ENCODE assay signal across 1 cellular context in the genomic region with DNA sequence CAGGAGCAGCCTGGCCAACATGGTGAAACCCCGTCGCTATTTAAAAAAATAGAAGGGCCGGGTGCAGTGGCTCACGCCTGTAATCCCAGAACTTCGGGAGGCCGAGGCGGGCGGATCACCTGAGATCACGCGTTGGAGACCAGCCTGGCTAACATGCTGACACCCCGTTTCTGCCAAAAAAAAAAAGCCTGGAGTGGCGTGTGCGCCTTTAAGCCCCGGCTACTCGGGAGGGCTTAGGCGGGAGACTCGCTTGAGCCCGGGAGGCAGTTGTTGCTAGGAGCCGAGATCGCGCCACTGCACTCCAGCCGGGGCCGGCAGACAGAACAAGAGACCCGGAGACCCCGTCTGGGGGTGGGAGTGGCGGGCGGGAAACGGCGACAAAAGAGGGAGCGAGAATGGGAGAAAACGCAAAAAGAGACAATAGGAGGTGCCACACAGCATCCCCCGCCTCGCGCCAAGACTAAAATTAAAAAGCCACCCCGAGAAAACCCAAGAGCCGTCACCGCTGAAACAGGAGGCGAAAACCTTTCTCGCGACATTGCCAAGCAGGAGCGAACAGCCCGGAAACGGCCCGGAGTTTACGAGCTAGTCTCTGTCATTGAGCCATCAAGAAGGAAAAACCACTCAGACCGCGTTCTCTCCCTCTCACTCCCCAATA.
TF ChIP-seq lines count a peak whose summit lies in the region.
"Not testable (repeated sequence)": the region's sequence is repeated elsewhere in the genome, so short reads cannot be mapped to it uniquely, and the experiment has no call there.

No MANE protein-coding gene starts in this region.

TF ChIP-seq in K562, 482 proteins besides CTCF, POLR2A, EP300 and RAD21 (continued from another document and continues in another):
- TF ChIP-seq, protein P1, sequence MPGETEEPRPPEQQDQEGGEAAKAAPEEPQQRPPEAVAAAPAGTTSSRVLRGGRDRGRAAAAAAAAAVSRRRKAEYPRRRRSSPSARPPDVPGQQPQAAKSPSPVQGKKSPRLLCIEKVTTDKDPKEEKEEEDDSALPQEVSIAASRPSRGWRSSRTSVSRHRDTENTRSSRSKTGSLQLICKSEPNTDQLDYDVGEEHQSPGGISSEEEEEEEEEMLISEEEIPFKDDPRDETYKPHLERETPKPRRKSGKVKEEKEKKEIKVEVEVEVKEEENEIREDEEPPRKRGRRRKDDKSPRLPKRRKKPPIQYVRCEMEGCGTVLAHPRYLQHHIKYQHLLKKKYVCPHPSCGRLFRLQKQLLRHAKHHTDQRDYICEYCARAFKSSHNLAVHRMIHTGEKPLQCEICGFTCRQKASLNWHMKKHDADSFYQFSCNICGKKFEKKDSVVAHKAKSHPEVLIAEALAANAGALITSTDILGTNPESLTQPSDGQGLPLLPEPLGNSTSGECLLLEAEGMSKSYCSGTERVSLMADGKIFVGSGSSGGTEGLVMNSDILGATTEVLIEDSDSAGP (CRISPR knock-in tag; IDR thresholded peaks at IDR 0.05) = peak; percentile 83; the same call in 1 of the 2 replicates
- TF ChIP-seq MTA3 (IDR thresholded peaks at IDR 0.05; ENCODE audit: borderline replicate concordance) = 0 out of 2 replicates have a peak, but pooled peaks have one; percentile 39
- peak; percentile 64; the same call in 1 of the 2 replicates for TF ChIP-seq DMBX1 (CRISPR knock-in tag; IDR thresholded peaks at IDR 0.05; ENCODE audit: borderline replicate concordance)
- TF ChIP-seq, protein P2, sequence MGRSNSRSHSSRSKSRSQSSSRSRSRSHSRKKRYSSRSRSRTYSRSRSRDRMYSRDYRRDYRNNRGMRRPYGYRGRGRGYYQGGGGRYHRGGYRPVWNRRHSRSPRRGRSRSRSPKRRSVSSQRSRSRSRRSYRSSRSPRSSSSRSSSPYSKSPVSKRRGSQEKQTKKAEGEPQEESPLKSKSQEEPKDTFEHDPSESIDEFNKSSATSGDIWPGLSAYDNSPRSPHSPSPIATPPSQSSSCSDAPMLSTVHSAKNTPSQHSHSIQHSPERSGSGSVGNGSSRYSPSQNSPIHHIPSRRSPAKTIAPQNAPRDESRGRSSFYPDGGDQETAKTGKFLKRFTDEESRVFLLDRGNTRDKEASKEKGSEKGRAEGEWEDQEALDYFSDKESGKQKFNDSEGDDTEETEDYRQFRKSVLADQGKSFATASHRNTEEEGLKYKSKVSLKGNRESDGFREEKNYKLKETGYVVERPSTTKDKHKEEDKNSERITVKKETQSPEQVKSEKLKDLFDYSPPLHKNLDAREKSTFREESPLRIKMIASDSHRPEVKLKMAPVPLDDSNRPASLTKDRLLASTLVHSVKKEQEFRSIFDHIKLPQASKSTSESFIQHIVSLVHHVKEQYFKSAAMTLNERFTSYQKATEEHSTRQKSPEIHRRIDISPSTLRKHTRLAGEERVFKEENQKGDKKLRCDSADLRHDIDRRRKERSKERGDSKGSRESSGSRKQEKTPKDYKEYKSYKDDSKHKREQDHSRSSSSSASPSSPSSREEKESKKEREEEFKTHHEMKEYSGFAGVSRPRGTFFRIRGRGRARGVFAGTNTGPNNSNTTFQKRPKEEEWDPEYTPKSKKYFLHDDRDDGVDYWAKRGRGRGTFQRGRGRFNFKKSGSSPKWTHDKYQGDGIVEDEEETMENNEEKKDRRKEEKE (IDR thresholded peaks at IDR 0.05; ENCODE audit: borderline replicate concordance in 1 of 2, control insufficient read depth in 1 of 2, low read depth in 2 of 2, low read length in 1 of 2) = peak; percentile 54 to 68; a peak in 3 of 4 replicates
- TF ChIP-seq NFIC (IDR thresholded peaks at IDR 0.05) = peak; percentile 84
- TF ChIP-seq ERF (CRISPR knock-in tag; IDR thresholded peaks at IDR 0.05) = peak; percentile 99
- peak; percentile 90 for TF ChIP-seq PTBP1 (IDR thresholded peaks at IDR 0.05; ENCODE audit: low read depth, low read length)
- TF ChIP-seq, protein P3, sequence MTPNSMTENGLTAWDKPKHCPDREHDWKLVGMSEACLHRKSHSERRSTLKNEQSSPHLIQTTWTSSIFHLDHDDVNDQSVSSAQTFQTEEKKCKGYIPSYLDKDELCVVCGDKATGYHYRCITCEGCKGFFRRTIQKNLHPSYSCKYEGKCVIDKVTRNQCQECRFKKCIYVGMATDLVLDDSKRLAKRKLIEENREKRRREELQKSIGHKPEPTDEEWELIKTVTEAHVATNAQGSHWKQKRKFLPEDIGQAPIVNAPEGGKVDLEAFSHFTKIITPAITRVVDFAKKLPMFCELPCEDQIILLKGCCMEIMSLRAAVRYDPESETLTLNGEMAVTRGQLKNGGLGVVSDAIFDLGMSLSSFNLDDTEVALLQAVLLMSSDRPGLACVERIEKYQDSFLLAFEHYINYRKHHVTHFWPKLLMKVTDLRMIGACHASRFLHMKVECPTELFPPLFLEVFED (CRISPR knock-in tag; conservative IDR thresholded peaks at IDR 0.05) = peak; percentile 100
- peak; percentile 40; the same call in 1 of the 2 replicates for TF ChIP-seq EP400 (IDR thresholded peaks at IDR 0.05)
- TF ChIP-seq ZBTB8A (IDR thresholded peaks at IDR 0.05; ENCODE audit: partially characterized antibody) = peak; percentile 39
- TF ChIP-seq ZNF583 (CRISPR knock-in tag; IDR thresholded peaks at IDR 0.05) = peak; percentile 85
- peak; percentile 62; the same call in 1 of the 2 replicates for TF ChIP-seq ZNF239 (CRISPR knock-in tag; IDR thresholded peaks at IDR 0.05)
- TF ChIP-seq, protein P4, sequence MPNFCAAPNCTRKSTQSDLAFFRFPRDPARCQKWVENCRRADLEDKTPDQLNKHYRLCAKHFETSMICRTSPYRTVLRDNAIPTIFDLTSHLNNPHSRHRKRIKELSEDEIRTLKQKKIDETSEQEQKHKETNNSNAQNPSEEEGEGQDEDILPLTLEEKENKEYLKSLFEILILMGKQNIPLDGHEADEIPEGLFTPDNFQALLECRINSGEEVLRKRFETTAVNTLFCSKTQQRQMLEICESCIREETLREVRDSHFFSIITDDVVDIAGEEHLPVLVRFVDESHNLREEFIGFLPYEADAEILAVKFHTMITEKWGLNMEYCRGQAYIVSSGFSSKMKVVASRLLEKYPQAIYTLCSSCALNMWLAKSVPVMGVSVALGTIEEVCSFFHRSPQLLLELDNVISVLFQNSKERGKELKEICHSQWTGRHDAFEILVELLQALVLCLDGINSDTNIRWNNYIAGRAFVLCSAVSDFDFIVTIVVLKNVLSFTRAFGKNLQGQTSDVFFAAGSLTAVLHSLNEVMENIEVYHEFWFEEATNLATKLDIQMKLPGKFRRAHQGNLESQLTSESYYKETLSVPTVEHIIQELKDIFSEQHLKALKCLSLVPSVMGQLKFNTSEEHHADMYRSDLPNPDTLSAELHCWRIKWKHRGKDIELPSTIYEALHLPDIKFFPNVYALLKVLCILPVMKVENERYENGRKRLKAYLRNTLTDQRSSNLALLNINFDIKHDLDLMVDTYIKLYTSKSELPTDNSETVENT (CRISPR knock-in tag; IDR thresholded peaks at IDR 0.05) = peak; percentile 98
- peak in 1 of 2 experiments; percentile 25; a peak in 1 of 4 replicates for TF ChIP-seq KDM1A (IDR thresholded peaks at IDR 0.05)
- TF ChIP-seq ILF3 (IDR thresholded peaks at IDR 0.05; ENCODE audit: borderline replicate concordance) = peak; percentile 100
- TF ChIP-seq, protein P5, sequence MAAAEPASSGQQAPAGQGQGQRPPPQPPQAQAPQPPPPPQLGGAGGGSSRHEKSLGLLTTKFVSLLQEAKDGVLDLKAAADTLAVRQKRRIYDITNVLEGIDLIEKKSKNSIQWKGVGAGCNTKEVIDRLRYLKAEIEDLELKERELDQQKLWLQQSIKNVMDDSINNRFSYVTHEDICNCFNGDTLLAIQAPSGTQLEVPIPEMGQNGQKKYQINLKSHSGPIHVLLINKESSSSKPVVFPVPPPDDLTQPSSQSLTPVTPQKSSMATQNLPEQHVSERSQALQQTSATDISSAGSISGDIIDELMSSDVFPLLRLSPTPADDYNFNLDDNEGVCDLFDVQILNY (CRISPR knock-in tag; IDR thresholded peaks at IDR 0.05) = peak; percentile 68; the same call in 1 of the 2 replicates
- TF ChIP-seq HMG20B (CRISPR knock-in tag; IDR thresholded peaks at IDR 0.05) = peak; percentile 94
- peak; percentile 96 for TF ChIP-seq ZNF696 (CRISPR knock-in tag; conservative IDR thresholded peaks at IDR 0.05)
- 0 out of 2 replicates have a peak, but pooled peaks have one; percentile 45 for TF ChIP-seq BCOR (IDR thresholded peaks at IDR 0.05)
- TF ChIP-seq ZFP1 (CRISPR knock-in tag; IDR thresholded peaks at IDR 0.05) = peak; percentile 87
- TF ChIP-seq BCL6 (CRISPR knock-in tag; IDR thresholded peaks at IDR 0.05) = peak; percentile 92
- peak; percentile 100 for TF ChIP-seq NUFIP1 (IDR thresholded peaks at IDR 0.05; ENCODE audit: partially characterized antibody)
- TF ChIP-seq THRAP3 (IDR thresholded peaks at IDR 0.05; ENCODE audit: borderline replicate concordance) = peak; percentile 99
- TF ChIP-seq SMAD3 (CRISPR knock-in tag; conservative IDR thresholded peaks at IDR 0.05) = peak; percentile 97
- TF ChIP-seq KDM5B (IDR thresholded peaks at IDR 0.05; ENCODE audit: insufficient replicate concordance, low read depth, low read length) = peak; percentile 33
- peak; percentile 90 for TF ChIP-seq HNRNPUL1 (IDR thresholded peaks at IDR 0.05; ENCODE audit: low read length)
- not testable (repeated sequence) for TF ChIP-seq MYC (IDR thresholded peaks at IDR 0.05; ENCODE audit: low read depth, low read length); NR4A1 (CRISPR knock-in tag; IDR thresholded peaks at IDR 0.05)
- TF ChIP-seq MYC (CRISPR knock-in tag; IDR thresholded peaks at IDR 0.05; ENCODE audit: borderline replicate concordance, low read depth) = peak; percentile 34; the same call in 1 of the 2 replicates
- TF ChIP-seq, protein P6, sequence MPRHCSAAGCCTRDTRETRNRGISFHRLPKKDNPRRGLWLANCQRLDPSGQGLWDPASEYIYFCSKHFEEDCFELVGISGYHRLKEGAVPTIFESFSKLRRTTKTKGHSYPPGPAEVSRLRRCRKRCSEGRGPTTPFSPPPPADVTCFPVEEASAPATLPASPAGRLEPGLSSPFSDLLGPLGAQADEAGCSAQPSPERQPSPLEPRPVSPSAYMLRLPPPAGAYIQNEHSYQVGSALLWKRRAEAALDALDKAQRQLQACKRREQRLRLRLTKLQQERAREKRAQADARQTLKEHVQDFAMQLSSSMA (CRISPR knock-in tag; IDR thresholded peaks at IDR 0.05) = peak; percentile 93
- peak; percentile 95 for TF ChIP-seq ZNF41 (CRISPR knock-in tag; conservative IDR thresholded peaks at IDR 0.05)
- peak; percentile 89 for TF ChIP-seq ZNF212 (CRISPR knock-in tag; IDR thresholded peaks at IDR 0.05)
- TF ChIP-seq RBM22 (IDR thresholded peaks at IDR 0.05; ENCODE audit: low read depth, low read length, poor library complexity, severe bottlenecking) = peak; percentile 79
- peak; percentile 80; the same call in 1 of the 2 replicates for TF ChIP-seq ZNF174 (CRISPR knock-in tag; IDR thresholded peaks at IDR 0.05)
- TF ChIP-seq ZNF561 (CRISPR knock-in tag; conservative IDR thresholded peaks at IDR 0.05) = peak; percentile 98
- TF ChIP-seq, protein P7, sequence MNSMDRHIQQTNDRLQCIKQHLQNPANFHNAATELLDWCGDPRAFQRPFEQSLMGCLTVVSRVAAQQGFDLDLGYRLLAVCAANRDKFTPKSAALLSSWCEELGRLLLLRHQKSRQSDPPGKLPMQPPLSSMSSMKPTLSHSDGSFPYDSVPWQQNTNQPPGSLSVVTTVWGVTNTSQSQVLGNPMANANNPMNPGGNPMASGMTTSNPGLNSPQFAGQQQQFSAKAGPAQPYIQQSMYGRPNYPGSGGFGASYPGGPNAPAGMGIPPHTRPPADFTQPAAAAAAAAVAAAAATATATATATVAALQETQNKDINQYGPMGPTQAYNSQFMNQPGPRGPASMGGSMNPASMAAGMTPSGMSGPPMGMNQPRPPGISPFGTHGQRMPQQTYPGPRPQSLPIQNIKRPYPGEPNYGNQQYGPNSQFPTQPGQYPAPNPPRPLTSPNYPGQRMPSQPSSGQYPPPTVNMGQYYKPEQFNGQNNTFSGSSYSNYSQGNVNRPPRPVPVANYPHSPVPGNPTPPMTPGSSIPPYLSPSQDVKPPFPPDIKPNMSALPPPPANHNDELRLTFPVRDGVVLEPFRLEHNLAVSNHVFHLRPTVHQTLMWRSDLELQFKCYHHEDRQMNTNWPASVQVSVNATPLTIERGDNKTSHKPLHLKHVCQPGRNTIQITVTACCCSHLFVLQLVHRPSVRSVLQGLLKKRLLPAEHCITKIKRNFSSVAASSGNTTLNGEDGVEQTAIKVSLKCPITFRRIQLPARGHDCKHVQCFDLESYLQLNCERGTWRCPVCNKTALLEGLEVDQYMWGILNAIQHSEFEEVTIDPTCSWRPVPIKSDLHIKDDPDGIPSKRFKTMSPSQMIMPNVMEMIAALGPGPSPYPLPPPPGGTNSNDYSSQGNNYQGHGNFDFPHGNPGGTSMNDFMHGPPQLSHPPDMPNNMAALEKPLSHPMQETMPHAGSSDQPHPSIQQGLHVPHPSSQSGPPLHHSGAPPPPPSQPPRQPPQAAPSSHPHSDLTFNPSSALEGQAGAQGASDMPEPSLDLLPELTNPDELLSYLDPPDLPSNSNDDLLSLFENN (IDR thresholded peaks at IDR 0.05; ENCODE audit: low read depth in 2 of 2, low read length in 2 of 2) = peak in 1 of 2 experiments; percentile 59; a peak in 1 of 4 replicates
- peak; percentile 51; the same call in 1 of the 2 replicates for TF ChIP-seq NR4A1 (tag; IDR thresholded peaks at IDR 0.05)
- TF ChIP-seq NONO (IDR thresholded peaks at IDR 0.05; ENCODE audit: low read depth in 2 of 2, low read length in 1 of 2) = peak; percentile 47 to 96; a peak in 3 of 4 replicates
- TF ChIP-seq NBN (IDR thresholded peaks at IDR 0.05; ENCODE audit: low read depth) = peak; percentile 69; the same call in 1 of the 2 replicates
- TF ChIP-seq OTX1 (CRISPR knock-in tag; IDR thresholded peaks at IDR 0.05) = peak; percentile 100
- TF ChIP-seq RBFOX2 (IDR thresholded peaks at IDR 0.05; ENCODE audit: low read depth, low read length) = peak; percentile 54; the same call in 1 of the 2 replicates
- peak; percentile 98 for TF ChIP-seq ZNF764 (CRISPR knock-in tag; IDR thresholded peaks at IDR 0.05; ENCODE audit: low read depth)
- peak; percentile 85 for TF ChIP-seq ETV1 (tag; conservative IDR thresholded peaks at IDR 0.05; ENCODE audit: low read depth)
- TF ChIP-seq POLR2G (IDR thresholded peaks at IDR 0.05; ENCODE audit: low read depth, low read length) = peak; percentile 66
- TF ChIP-seq SP1 (CRISPR knock-in tag; IDR thresholded peaks at IDR 0.05) = peak; percentile 85
- TF ChIP-seq, protein P8, sequence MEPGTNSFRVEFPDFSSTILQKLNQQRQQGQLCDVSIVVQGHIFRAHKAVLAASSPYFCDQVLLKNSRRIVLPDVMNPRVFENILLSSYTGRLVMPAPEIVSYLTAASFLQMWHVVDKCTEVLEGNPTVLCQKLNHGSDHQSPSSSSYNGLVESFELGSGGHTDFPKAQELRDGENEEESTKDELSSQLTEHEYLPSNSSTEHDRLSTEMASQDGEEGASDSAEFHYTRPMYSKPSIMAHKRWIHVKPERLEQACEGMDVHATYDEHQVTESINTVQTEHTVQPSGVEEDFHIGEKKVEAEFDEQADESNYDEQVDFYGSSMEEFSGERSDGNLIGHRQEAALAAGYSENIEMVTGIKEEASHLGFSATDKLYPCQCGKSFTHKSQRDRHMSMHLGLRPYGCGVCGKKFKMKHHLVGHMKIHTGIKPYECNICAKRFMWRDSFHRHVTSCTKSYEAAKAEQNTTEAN (CRISPR knock-in tag; IDR thresholded peaks at IDR 0.05) = 0 out of 2 replicates have a peak, but pooled peaks have one; percentile 55
